In the genomic region with DNA sequence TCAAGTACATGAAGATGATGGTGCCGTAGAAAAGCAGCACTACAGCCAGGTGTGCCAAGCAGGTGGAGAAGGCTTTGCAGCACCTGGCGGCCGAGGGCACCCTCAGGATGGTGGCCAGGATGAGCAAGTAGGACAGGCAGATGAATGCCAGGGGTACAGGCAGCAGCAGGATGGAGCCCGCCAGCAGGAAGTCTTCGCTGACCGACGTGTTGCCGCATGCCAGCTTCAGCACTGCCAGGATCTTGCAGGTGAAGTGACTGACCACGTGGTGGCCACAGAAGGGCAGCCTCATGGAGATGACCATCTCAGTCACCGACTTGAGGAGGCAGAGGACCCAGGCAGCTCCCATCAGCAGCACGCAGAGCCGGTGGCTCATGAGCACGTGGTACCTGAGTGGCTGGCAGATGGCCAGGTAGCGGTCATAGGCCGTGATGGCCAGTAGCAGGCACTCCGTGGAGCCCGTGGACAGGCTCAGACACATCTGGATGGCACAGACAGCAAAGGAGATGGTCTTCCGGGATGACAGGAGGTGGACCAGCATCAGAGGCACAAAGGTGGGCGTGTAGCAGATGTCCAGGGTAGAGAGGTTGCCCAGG, we compare ENCODE assay signal across 17 cellular contexts. TPM values are rescaled to one million over a fixed set of nuclear protein-coding genes. Genes with fewer than 3 reads are reported as not detected.
DNase-seq lines count a peak whose midpoint lies in the region; ATAC-seq and TF ChIP-seq lines count a peak whose summit lies in the region.
"Had no signal": no experiment of that assay in that cellular context is flagged by ENCODE, and none has a peak within 500 bp of the region (broad histone marks: within the 10 kb centered on the region; RNA-seq: fewer than 3 reads in every experiment).

No MANE protein-coding gene starts in this region.

- peaks cover 1% of the 10 kb centered on the region; the same call in 1 of the 2 replicates for H3K9me3 Mint-ChIP-seq in WTC11
- H3K9me3 Mint-ChIP-seq in natural killer cell: no peaks in the 10 kb centered on the region
- H3K9me3 Mint-ChIP-seq: CD8-positive, alpha-beta T cell had no signal

- CTCF ChIA-PET in WTC11 (lab: Charles Lee): interaction anchor here (1.3 to 2.2 kb wide), 2 partner anchors 34 to 35 kb away, joined by 3 to 10 read pairs; no protein-coding TSS in a partner anchor

- H3K27ac Mint-ChIP-seq in WTC11 (no peak overlapping the region), natural killer cell (no peak overlapping the region)
- H3K27ac Mint-ChIP-seq: CD8-positive, alpha-beta T cell had no signal

- no peak for ATAC-seq in WTC11
- no peak for ATAC-seq in lung (ENCODE audit: insufficient read depth, low FRiP score)
- no peak for ATAC-seq in natural killer cell
- no peak for ATAC-seq in HG03521 (IDR thresholded peaks at IDR 0.05; ENCODE audit: unreplicated experiment)
- ATAC-seq: CD8-positive, alpha-beta T cell; Panc1; SK-N-SH treated with all-trans-retinoic acid at 6 μM for 48 hours had no signal

- TF ChIP-seq CTCF in WTC11 (IDR thresholded peaks at IDR 0.05) (no peak), lung (IDR thresholded peaks at IDR 0.05; ENCODE audit: control extremely low read depth, extremely low read depth) (no peak), natural killer cell (IDR thresholded peaks at IDR 0.05) (no peak)

- DNase-seq in NCI-H2196 (lab: John Stamatoyannopoulos, UW; ENCODE audit: unreplicated experiment) (peak; percentile 21), WTC11 (ENCODE audit: low spot score) (no peak), lung (ENCODE audit: low spot score) (peak; percentile 16), natural killer cell (no peak)
- DNase-seq in activated naive CD4-positive, alpha-beta T cell treated with Interleukin-2 at 50 U/mL for 16 hours: no peak
- DNase-seq: BE2C; CD8-positive, alpha-beta T cell; GF-D8; GM23248; KBM-7; NCI-H1048; NCI-H2107; SHP77 had no signal

- H3K4me1 Mint-ChIP-seq in WTC11: peaks cover 11% of the 10 kb centered on the region
- H3K4me1 Mint-ChIP-seq in natural killer cell: no peaks in the 10 kb centered on the region

- H3K4me3 Mint-ChIP-seq in WTC11: no peak overlapping the region
- no peak overlapping the region for H3K4me3 Mint-ChIP-seq in natural killer cell
- H3K4me3 Mint-ChIP-seq: CD8-positive, alpha-beta T cell had no signal

- H3K36me3 Mint-ChIP-seq in WTC11 (no peaks in the 10 kb centered on the region), natural killer cell (no peaks in the 10 kb centered on the region)
- H3K36me3 Mint-ChIP-seq: CD8-positive, alpha-beta T cell had no signal

- no peaks in the 10 kb centered on the region for H3K9me3 ChIP-seq in lung (ENCODE audit: control insufficient read depth in 2 of 2, insufficient read depth in 1 of 2, low read length in 1 of 2)
- H3K9me3 ChIP-seq: BE2C had no signal

- H3K36me3 ChIP-seq in lung (ENCODE audit: control insufficient read depth in 2 of 2, insufficient read depth in 2 of 2, low read length in 2 of 2): no peaks in the 10 kb centered on the region
- H3K36me3 ChIP-seq: BE2C had no signal

- no peaks in the 10 kb centered on the region for H3K27me3 ChIP-seq in lung (ENCODE audit: control insufficient read depth, insufficient read depth)
- H3K27me3 ChIP-seq: BE2C had no signal

- peaks cover 0 to 4% of the 10 kb centered on the region in 2 donors for H3K4me1 ChIP-seq in lung (ENCODE audit: control insufficient read depth in 2 of 2, insufficient read depth in 2 of 2, low read length in 2 of 2)
- H3K4me1 ChIP-seq: BE2C had no signal

- POLR2A ChIA-PET in WTC11 (lab: Charles Lee): no interaction called here

- peaks cover 10% of the 10 kb centered on the region for H3K27me3 Mint-ChIP-seq in WTC11 (ENCODE audit: low read depth)
- H3K27me3 Mint-ChIP-seq in natural killer cell (ENCODE audit: low read depth in 2 of 2): peaks cover 0 to 1% of the 10 kb centered on the region in 2 donors

- H3K27ac ChIP-seq in lung (ENCODE audit: low read depth in 1 of 2, low read length in 1 of 2): no peak overlapping the region
- H3K27ac ChIP-seq: GM23248 had no signal

- 91 to 96% methylated on average over 19 of the region's 19 CpGs for WGBS in lung, 2 donors

- intact Hi-C loops in natural killer cell (cut with micrococcal nuclease): no loop called here

- no peak overlapping the region for H3K4me3 ChIP-seq in lung
- H3K4me3 ChIP-seq: GM23248 had no signal

TF ChIP-seq in WTC11, 78 proteins besides CTCF, POLR2A, EP300 and RAD21:
- TF ChIP-seq TCF7 (CRISPR knock-in tag; IDR thresholded peaks at IDR 0.05; ENCODE audit: low read depth): peak; percentile 10; the same call in 1 of the 2 replicates
- 0 out of 2 replicates have a peak, but pooled peaks have one; percentile 30 for TF ChIP-seq FOXP1 (CRISPR knock-in tag; IDR thresholded peaks at IDR 0.05; ENCODE audit: borderline replicate concordance)
- no peak for TF ChIP-seq ZNF219 (CRISPR knock-in tag; IDR thresholded peaks at IDR 0.05; ENCODE audit: borderline replicate concordance)
- TF ChIP-seq IRF2 (CRISPR knock-in tag; IDR thresholded peaks at IDR 0.05; ENCODE audit: borderline replicate concordance, low read depth): 0 out of 2 replicates have a peak, but pooled peaks have one; percentile 37
- no peak for TF ChIP-seq ZNF138 (CRISPR knock-in tag; conservative IDR thresholded peaks at IDR 0.05)

RNA-seq across cellular contexts. Expression of a gene that starts 0.5 kb away (rescaled TPM):
- not detected in 3 replicates for total RNA-seq in WTC11 (2021)
- total RNA-seq in lung: not detected
- polyA plus RNA-seq in lung: not detected
- not detected for total RNA-seq in natural killer cell
- total RNA-seq: CD8-positive, alpha-beta T cell; GM23248 had no signal
- polyA plus RNA-seq: AG04450, GM23248 had no signal

RNA-seq across cellular contexts. Expression of a gene that starts 36.3 kb away (rescaled TPM):
- total RNA-seq in WTC11 (2021) (0.41 TPM in 1 of 3 replicates, not detected in the others), lung (10 to 100 TPM in 1 of 2 donors, not detected in 1; 14.1 TPM), natural killer cell (not detected)
- 1 to 10 TPM; 1.7 to 6.3 TPM for polyA plus RNA-seq in lung
- total RNA-seq: CD8-positive, alpha-beta T cell had no signal

RNA-seq across cellular contexts. Expression of a gene that starts 39.6 kb away (rescaled TPM):
- total RNA-seq in WTC11 (2021) (0.23 to 0.33 TPM in 2 of 3 replicates, not detected in the other), lung (1 to 10 TPM; 3.7 to 6.7 TPM), natural killer cell (not detected)
- 1 to 10 TPM; 5.7 to 5.8 TPM for polyA plus RNA-seq in lung
- total RNA-seq: CD8-positive, alpha-beta T cell; GM23248 had no signal

RNA-seq across cellular contexts. Expression of a gene that starts 40.7 kb away (rescaled TPM):
- 9.5 to 10.8 TPM (median 10.2 TPM) in 3 replicates for total RNA-seq in WTC11 (2021)
- 10 to 100 TPM; 11.6 to 13.1 TPM for total RNA-seq in lung
- 1 to 10 TPM; 6.3 to 6.6 TPM for polyA plus RNA-seq in lung
- 1 to 10 TPM; 5.2 to 7.8 (median 5.4) TPM for total RNA-seq in natural killer cell

RNA-seq across cellular contexts. Expression of a gene that starts 41.2 kb away (rescaled TPM):
- total RNA-seq in WTC11 (2021) (0.11 TPM in 1 of 3 replicates, not detected in the others), lung (under 1 TPM; 0.14 to 0.25 TPM), natural killer cell (not detected)
- polyA plus RNA-seq in lung: under 1 TPM; 0.10 to 0.13 TPM
- total RNA-seq: CD8-positive, alpha-beta T cell; GM23248 had no signal
- polyA plus RNA-seq: AG04450, GM23248 had no signal

Comparison
In these comparisons a context has a peak if more than half of its experiments do, and no peak if none do; other contexts are left out.
1. DNase-seq: peak in NCI-H2196 (single experiment) and lung (single experiment); none in WTC11 (single experiment), natural killer cell (single experiment) and activated naive CD4-positive, alpha-beta T cell treated with Interleukin-2 at 50 U/mL for 16 hours (single experiment).